Comparison of ENCODE assay signal across 1 cellular context in genomic region chr1:154117642-154118041, GRCh38.
TF ChIP-seq lines count a peak whose summit lies in the region.

No MANE protein-coding gene starts in this region.

TF ChIP-seq in K562, 482 proteins besides CTCF, POLR2A, EP300 and RAD21:
- TF ChIP-seq MEIS2 (IDR thresholded peaks at IDR 0.05; ENCODE audit: partially characterized antibody) (no peak), RBM14 (IDR thresholded peaks at IDR 0.05; ENCODE audit: borderline replicate concordance, insufficient read depth, low read depth, low read length) (no peak), RFX1 (IDR thresholded peaks at IDR 0.05) (peak; percentile 44; the same call in 1 of the 2 replicates), BCLAF1 (IDR thresholded peaks at IDR 0.05; ENCODE audit: borderline replicate concordance in 1 of 2, control insufficient read depth in 1 of 2, low read depth in 2 of 2, low read length in 1 of 2) (no peak), TAF7 (tag; IDR thresholded peaks at IDR 0.05) (no peak), KDM4B (IDR thresholded peaks at IDR 0.05; ENCODE audit: borderline replicate concordance in 2 of 2, low read depth in 1 of 2) (no peak), ADNP (tag; IDR thresholded peaks at IDR 0.05) (no peak)
